ENCODE assay signal across 7 cellular contexts in the genomic region with DNA sequence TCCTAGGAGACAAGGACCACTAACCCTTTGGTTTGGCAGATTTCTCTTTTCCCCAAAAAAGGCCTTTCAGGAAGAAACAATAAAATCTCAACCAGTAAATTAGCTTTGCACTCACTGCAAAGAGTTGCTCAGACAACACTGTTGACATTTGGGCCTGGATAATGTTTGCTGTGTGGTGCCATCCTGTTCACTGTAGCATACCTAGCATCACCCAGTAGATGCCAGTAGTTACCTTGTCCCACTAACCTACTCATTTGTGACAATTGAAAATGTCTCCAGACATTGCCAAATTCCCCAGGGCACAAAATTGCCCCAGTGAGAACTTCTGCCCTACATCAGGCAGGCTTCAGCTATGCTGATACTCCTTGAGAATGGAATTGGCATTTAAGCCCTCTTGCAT.
"Had no signal": no experiment of that assay in that cellular context is flagged by ENCODE, and none has a peak within 500 bp of the region (broad histone marks: within the 10 kb centered on the region; RNA-seq: fewer than 3 reads in every experiment).

No MANE protein-coding gene starts in this region.

- FAIRE-seq: HTR-8/SVneo, K562 had no signal

- H3K4me3 ChIP-seq: K562 had no signal

- H3K27ac ChIP-seq: HL-60, KMS-11 had no signal

- H3K9ac ChIP-seq: KMS-11 had no signal

- DNase-seq: IMR-90, KBM-7, KG1 had no signal

- ATAC-seq: K562 had no signal

- H3K4me2 ChIP-seq: KMS-11 had no signal
